Comparison of ENCODE assay signal across 1 cellular context in genomic region chr3:167735233-167736107, GRCh38.
A peak's percentile ranks its signal among the peaks of the same experiment; 100 is the strongest.
TF ChIP-seq lines count a peak whose summit lies in the region.

Gene SERPINI1, plus strand, starts transcription at chr3:167735721. Its CDS starts 53,408 bp downstream, at chr3:167789129.

TF ChIP-seq in HepG2, 621 proteins besides CTCF, POLR2A, EP300 and RAD21 (continued from another document and continues in another):
- TF ChIP-seq, protein P1, sequence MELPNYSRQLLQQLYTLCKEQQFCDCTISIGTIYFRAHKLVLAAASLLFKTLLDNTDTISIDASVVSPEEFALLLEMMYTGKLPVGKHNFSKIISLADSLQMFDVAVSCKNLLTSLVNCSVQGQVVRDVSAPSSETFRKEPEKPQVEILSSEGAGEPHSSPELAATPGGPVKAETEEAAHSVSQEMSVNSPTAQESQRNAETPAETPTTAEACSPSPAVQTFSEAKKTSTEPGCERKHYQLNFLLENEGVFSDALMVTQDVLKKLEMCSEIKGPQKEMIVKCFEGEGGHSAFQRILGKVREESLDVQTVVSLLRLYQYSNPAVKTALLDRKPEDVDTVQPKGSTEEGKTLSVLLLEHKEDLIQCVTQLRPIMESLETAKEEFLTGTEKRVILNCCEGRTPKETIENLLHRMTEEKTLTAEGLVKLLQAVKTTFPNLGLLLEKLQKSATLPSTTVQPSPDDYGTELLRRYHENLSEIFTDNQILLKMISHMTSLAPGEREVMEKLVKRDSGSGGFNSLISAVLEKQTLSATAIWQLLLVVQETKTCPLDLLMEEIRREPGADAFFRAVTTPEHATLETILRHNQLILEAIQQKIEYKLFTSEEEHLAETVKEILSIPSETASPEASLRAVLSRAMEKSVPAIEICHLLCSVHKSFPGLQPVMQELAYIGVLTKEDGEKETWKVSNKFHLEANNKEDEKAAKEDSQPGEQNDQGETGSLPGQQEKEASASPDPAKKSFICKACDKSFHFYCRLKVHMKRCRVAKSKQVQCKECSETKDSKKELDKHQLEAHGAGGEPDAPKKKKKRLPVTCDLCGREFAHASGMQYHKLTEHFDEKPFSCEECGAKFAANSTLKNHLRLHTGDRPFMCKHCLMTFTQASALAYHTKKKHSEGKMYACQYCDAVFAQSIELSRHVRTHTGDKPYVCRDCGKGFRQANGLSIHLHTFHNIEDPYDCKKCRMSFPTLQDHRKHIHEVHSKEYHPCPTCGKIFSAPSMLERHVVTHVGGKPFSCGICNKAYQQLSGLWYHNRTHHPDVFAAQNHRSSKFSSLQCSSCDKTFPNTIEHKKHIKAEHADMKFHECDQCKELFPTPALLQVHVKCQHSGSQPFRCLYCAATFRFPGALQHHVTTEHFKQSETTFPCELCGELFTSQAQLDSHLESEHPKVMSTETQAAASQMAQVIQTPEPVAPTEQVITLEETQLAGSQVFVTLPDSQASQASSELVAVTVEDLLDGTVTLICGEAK (IDR thresholded peaks at IDR 0.05): no peak
- TF ChIP-seq, protein P1 (CRISPR knock-in tag; IDR thresholded peaks at IDR 0.05): 0 out of 2 replicates have a peak, but pooled peaks have one; percentile 4
- TF ChIP-seq, protein P2, sequence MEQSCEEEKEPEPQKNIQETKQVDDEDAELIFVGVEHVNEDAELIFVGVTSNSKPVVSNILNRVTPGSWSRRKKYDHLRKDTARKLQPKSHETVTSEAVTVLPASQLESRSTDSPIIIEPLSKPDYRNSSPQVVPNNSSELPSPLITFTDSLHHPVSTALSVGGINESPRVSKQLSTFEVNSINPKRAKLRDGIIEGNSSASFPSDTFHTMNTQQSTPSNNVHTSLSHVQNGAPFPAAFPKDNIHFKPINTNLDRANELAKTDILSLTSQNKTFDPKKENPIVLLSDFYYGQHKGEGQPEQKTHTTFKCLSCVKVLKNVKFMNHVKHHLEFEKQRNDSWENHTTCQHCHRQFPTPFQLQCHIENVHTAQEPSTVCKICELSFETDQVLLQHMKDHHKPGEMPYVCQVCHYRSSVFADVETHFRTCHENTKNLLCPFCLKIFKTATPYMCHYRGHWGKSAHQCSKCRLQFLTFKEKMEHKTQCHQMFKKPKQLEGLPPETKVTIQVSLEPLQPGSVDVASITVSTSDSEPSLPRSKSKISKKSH (CRISPR knock-in tag; IDR thresholded peaks at IDR 0.05; ENCODE audit: borderline replicate concordance): no peak; the same call in 1 of the 2 replicates
- peak; percentile 25; the same call in 1 of the 2 replicates for TF ChIP-seq ARNTL (CRISPR knock-in tag; IDR thresholded peaks at IDR 0.05)
- TF ChIP-seq ZNF251 (CRISPR knock-in tag; IDR thresholded peaks at IDR 0.05): peak; percentile 76; the same call in 1 of the 2 replicates
- 0 out of 2 replicates have a peak, but pooled peaks have one; percentile 24 for TF ChIP-seq HMGXB3 (CRISPR knock-in tag; IDR thresholded peaks at IDR 0.05; ENCODE audit: borderline replicate concordance)
- no peak for TF ChIP-seq GPBP1L1 (CRISPR knock-in tag; IDR thresholded peaks at IDR 0.05)
- TF ChIP-seq ZMYM4 (CRISPR knock-in tag; IDR thresholded peaks at IDR 0.05): peak; percentile 35; the same call in 1 of the 2 replicates
- TF ChIP-seq YEATS4 (CRISPR knock-in tag; IDR thresholded peaks at IDR 0.05; ENCODE audit: borderline replicate concordance): 0 out of 2 replicates have a peak, but pooled peaks have one; percentile 12
- peak; percentile 95 for TF ChIP-seq KMT2A (CRISPR knock-in tag; IDR thresholded peaks at IDR 0.05)
- no peak for TF ChIP-seq HCFC1 (IDR thresholded peaks at IDR 0.05; ENCODE audit: low read depth, low read length)
- TF ChIP-seq DMAP1 (CRISPR knock-in tag; IDR thresholded peaks at IDR 0.05): no peak
- no peak; the same call in 1 of the 2 replicates for TF ChIP-seq HNF1A (IDR thresholded peaks at IDR 0.05; ENCODE audit: low read depth)
- TF ChIP-seq HNF1A (CRISPR knock-in tag; IDR thresholded peaks at IDR 0.05; ENCODE audit: borderline replicate concordance): peak; percentile 35
- TF ChIP-seq SATB2 (CRISPR knock-in tag; IDR thresholded peaks at IDR 0.05): no peak
- TF ChIP-seq ISL2 (CRISPR knock-in tag; IDR thresholded peaks at IDR 0.05): peak; percentile 35
- peak; percentile 36; the same call in 1 of the 2 replicates for TF ChIP-seq PAWR (CRISPR knock-in tag; IDR thresholded peaks at IDR 0.05; ENCODE audit: borderline replicate concordance)
- TF ChIP-seq ZNF619 (CRISPR knock-in tag; IDR thresholded peaks at IDR 0.05): peak; percentile 33; the same call in 1 of the 2 replicates
- TF ChIP-seq MTA3 (CRISPR knock-in tag; IDR thresholded peaks at IDR 0.05): no peak
- TF ChIP-seq SRF (IDR thresholded peaks at IDR 0.05; ENCODE audit: low read depth, low read length): no peak
- no peak for TF ChIP-seq CEBPG (CRISPR knock-in tag; IDR thresholded peaks at IDR 0.05)
- peak; percentile 65; the same call in 1 of the 2 replicates for TF ChIP-seq ZNF574 (CRISPR knock-in tag; IDR thresholded peaks at IDR 0.05)
- TF ChIP-seq KMT2B (CRISPR knock-in tag; IDR thresholded peaks at IDR 0.05): peak; percentile 75
- no peak for TF ChIP-seq ZNF280D (CRISPR knock-in tag; IDR thresholded peaks at IDR 0.05)
- TF ChIP-seq MED13 (CRISPR knock-in tag; IDR thresholded peaks at IDR 0.05): no peak
